In the genomic region with DNA sequence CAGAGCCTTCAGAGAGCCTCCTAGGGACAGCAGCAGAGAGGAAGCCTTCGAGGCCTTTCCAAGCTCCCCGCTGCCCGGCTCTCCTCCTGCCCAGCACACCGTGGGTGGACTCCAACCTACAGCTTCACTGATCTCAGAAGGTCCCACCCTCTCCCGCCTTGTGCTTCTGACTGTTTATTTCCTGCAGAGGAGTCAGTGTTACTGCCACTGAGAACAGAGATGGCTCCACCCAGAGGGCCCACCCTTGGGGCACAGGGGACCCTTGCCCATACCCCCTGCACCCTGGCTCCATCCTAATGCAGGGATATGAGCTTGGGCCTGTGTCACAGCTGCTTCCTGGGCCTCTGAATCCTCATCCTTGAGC, we compare ENCODE assay signal across 9 cellular contexts. TPM values are rescaled to one million over a fixed set of nuclear protein-coding genes. Genes with fewer than 3 reads are reported as not detected.
DNase-seq lines count a peak whose midpoint lies in the region; ATAC-seq and TF ChIP-seq lines count a peak whose summit lies in the region.
"Had no signal": no experiment of that assay in that cellular context is flagged by ENCODE, and none has a peak within 500 bp of the region (broad histone marks: within the 10 kb centered on the region; RNA-seq: fewer than 3 reads in every experiment).

No MANE protein-coding gene starts in this region.

- DNase-seq in T-helper 17 cell, result no peak
- peak; percentile 28 for DNase-seq in effector CD4-positive, alpha-beta T cell
- no peak for DNase-seq in osteocyte (ENCODE audit: extremely low spot score, unreplicated experiment)
- no peak for DNase-seq in progenitor cell of endocrine pancreas (ENCODE audit: low spot score, unreplicated experiment)
- no peak for DNase-seq in HEK293T (ENCODE audit: extremely low spot score)
- no peak for DNase-seq in ureter (ENCODE audit: low spot score)

- peak overlapping the region; percentile 100 for H3K27ac Mint-ChIP-seq in T-helper 17 cell
- peak overlapping the region; percentile 93 for H3K27ac Mint-ChIP-seq in osteocyte (ENCODE audit: unreplicated experiment)
- H3K27ac Mint-ChIP-seq in progenitor cell of endocrine pancreas, result no peak overlapping the region

- TF ChIP-seq CTCF in C4-2B (conservative IDR thresholded peaks at IDR 0.05) (no peak), osteocyte (IDR thresholded peaks at IDR 0.05) (no peak), progenitor cell of endocrine pancreas (IDR thresholded peaks at IDR 0.05; ENCODE audit: unreplicated experiment) (no peak)

- H3K4me1 Mint-ChIP-seq in T-helper 17 cell (peaks cover 39% of the 10 kb centered on the region), osteocyte (ENCODE audit: unreplicated experiment) (peaks cover 19% of the 10 kb centered on the region), progenitor cell of endocrine pancreas (ENCODE audit: low read depth) (peaks cover 32% of the 10 kb centered on the region)

- H3K9me3 ChIP-seq in T-helper 17 cell (ENCODE audit: control insufficient read depth, low read length, poor library complexity, severe bottlenecking), result no peaks in the 10 kb centered on the region
- H3K9me3 ChIP-seq: testis had no signal

- ATAC-seq in T-helper 17 cell (peak; percentile 14), GM19324 (IDR thresholded peaks at IDR 0.05; ENCODE audit: low FRiP score, unreplicated experiment) (no peak)

- H3K36me3 Mint-ChIP-seq in T-helper 17 cell (ENCODE audit: low read depth) (no peaks in the 10 kb centered on the region), osteocyte (ENCODE audit: unreplicated experiment) (no peaks in the 10 kb centered on the region), progenitor cell of endocrine pancreas (ENCODE audit: insufficient read depth) (no peaks in the 10 kb centered on the region)

- H3K27me3 Mint-ChIP-seq in T-helper 17 cell, result no peaks in the 10 kb centered on the region
- no peaks in the 10 kb centered on the region for H3K27me3 Mint-ChIP-seq in osteocyte (ENCODE audit: unreplicated experiment)
- no peaks in the 10 kb centered on the region for H3K27me3 Mint-ChIP-seq in progenitor cell of endocrine pancreas

- H3K9me3 Mint-ChIP-seq in osteocyte (ENCODE audit: unreplicated experiment) (no peaks in the 10 kb centered on the region), progenitor cell of endocrine pancreas (ENCODE audit: low read depth) (no peaks in the 10 kb centered on the region)

- H3K4me3 Mint-ChIP-seq in T-helper 17 cell (peak overlapping the region; percentile 89), osteocyte (ENCODE audit: unreplicated experiment) (no peak overlapping the region), progenitor cell of endocrine pancreas (ENCODE audit: low read depth) (no peak overlapping the region)

- H3K27ac ChIP-seq in C4-2B, result peak overlapping the region; percentile 79
- H3K27ac ChIP-seq: testis had no signal

- POLR2A ChIA-PET in HEK293T (lab: Yijun Ruan, JAX), result interaction anchor here (3.2 kb wide), 1 partner anchor 52 kb away, joined by 21 read pairs; a partner anchor contains a TSS

- CTCF ChIA-PET in HEK293T (lab: Yijun Ruan, JAX), result interaction anchor here (0.6 to 0.8 kb wide), 2 partner anchors 66 to 291 kb away, joined by 3 read pairs; no protein-coding TSS in a partner anchor

TF ChIP-seq in HEK293T, 16 proteins besides CTCF, POLR2A, EP300 and RAD21:
- TF ChIP-seq TARDBP (IDR thresholded peaks at IDR 0.05), result no peak
- TF ChIP-seq SP1 (IDR thresholded peaks at IDR 0.05), result no peak
- TF ChIP-seq FOXK2 (IDR thresholded peaks at IDR 0.05), result no peak
- no peak for TF ChIP-seq FOXA1 (IDR thresholded peaks at IDR 0.05)
- TF ChIP-seq LEF1 (IDR thresholded peaks at IDR 0.05; ENCODE audit: borderline replicate concordance), result no peak
- TF ChIP-seq, protein P1, sequence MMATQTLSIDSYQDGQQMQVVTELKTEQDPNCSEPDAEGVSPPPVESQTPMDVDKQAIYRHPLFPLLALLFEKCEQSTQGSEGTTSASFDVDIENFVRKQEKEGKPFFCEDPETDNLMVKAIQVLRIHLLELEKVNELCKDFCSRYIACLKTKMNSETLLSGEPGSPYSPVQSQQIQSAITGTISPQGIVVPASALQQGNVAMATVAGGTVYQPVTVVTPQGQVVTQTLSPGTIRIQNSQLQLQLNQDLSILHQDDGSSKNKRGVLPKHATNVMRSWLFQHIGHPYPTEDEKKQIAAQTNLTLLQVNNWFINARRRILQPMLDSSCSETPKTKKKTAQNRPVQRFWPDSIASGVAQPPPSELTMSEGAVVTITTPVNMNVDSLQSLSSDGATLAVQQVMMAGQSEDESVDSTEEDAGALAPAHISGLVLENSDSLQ (IDR thresholded peaks at IDR 0.05), result no peak
- TF ChIP-seq BHLHE40 (IDR thresholded peaks at IDR 0.05; ENCODE audit: borderline replicate concordance), result no peak
- no peak for TF ChIP-seq ZNF384 (IDR thresholded peaks at IDR 0.05)

RNA-seq across cellular contexts. Expression of a gene that starts 52.8 kb away (rescaled TPM):
- total RNA-seq in T-helper 17 cell (100 to 1,000 TPM; 226 to 358 TPM), osteocyte (34.2 and 40.1 TPM in 2 replicates), progenitor cell of endocrine pancreas (41.0 and 43.9 TPM in 2 replicates), ureter (195 TPM)
